Comparison of ENCODE assay signal across 8 cellular contexts in genomic region chr11:59186130-59186594, GRCh38.
DNase-seq lines count a peak whose midpoint lies in the region; ATAC-seq and TF ChIP-seq lines count a peak whose summit lies in the region.

No MANE protein-coding gene starts in this region.

- DNase-seq in AG10803 (ENCODE audit: low read depth): no peak
- DNase-seq in activated CD4-positive, CD25-positive, alpha-beta regulatory T cell treated with anti-CD3 and anti-CD28 coated beads, Interleukin-2, amount 50 U/mL, for 72 hours: peak; percentile 54
- peak in 2 of 3 donors; percentile 8 to 36 for DNase-seq in effector memory CD4-positive, alpha-beta T cell
- DNase-seq in putamen (ENCODE audit: low spot score): no peak
- DNase-seq in NCI-H510A treated with DMSO at 0.1 percent for 48 hours (lab: John Stamatoyannopoulos, UW): no peak

- H3K27me3 ChIP-seq in effector memory CD4-positive, alpha-beta T cell (replicated peaks; ENCODE audit: control insufficient read depth, insufficient read depth, low read length, poor library complexity, severe bottlenecking): no peaks in the 10 kb centered on the region
- H3K27me3 ChIP-seq in neutrophil: no peaks in the 10 kb centered on the region

- TF ChIP-seq CTCF in AG10803 (conservative IDR thresholded peaks at IDR 0.05; ENCODE audit: low read length) (peak; percentile 53), neutrophil (IDR thresholded peaks at IDR 0.05) (peak; percentile 79)

- H3K4me3 ChIP-seq in AG10803 (ENCODE audit: low read length) (no peak overlapping the region), neutrophil (ENCODE audit: low read depth in 1 of 2, low read length in 1 of 2) (no peak overlapping the region)
- H3K4me3 ChIP-seq in effector memory CD4-positive, alpha-beta T cell (ENCODE audit: insufficient read depth, low read depth, low read length, poor library complexity, severe bottlenecking): no peak overlapping the region

- H3K4me1 ChIP-seq in effector memory CD4-positive, alpha-beta T cell (ENCODE audit: control insufficient read depth, insufficient read depth, low read length, poor library complexity, severe bottlenecking): no peaks in the 10 kb centered on the region
- H3K4me1 ChIP-seq in neutrophil (ENCODE audit: control insufficient read depth in 1 of 2, insufficient read depth in 1 of 2, low read depth in 1 of 2, low read length in 1 of 2): peaks cover 0 to 6% of the 10 kb centered on the region in 2 experiments

- no peak overlapping the region for H3K27ac ChIP-seq in effector memory CD4-positive, alpha-beta T cell (ENCODE audit: insufficient read depth, low read length, poor library complexity, severe bottlenecking)
- H3K27ac ChIP-seq in neutrophil: no peak overlapping the region

- ATAC-seq in GM18520 (IDR thresholded peaks at IDR 0.05; ENCODE audit: unreplicated experiment) (peak; percentile 48), HG03521 (IDR thresholded peaks at IDR 0.05; ENCODE audit: unreplicated experiment) (peak; percentile 69)

- H3K36me3 ChIP-seq in effector memory CD4-positive, alpha-beta T cell (ENCODE audit: control insufficient read depth, insufficient read depth, low read length): no peaks in the 10 kb centered on the region
- peaks cover 74% of the 10 kb centered on the region for H3K36me3 ChIP-seq in neutrophil

- no peaks in the 10 kb centered on the region for H3K9me3 ChIP-seq in effector memory CD4-positive, alpha-beta T cell (ENCODE audit: control insufficient read depth, low read length)
- H3K9me3 ChIP-seq in neutrophil: no peaks in the 10 kb centered on the region

Comparison
In these comparisons a context has a peak if more than half of its experiments do, and no peak if none do; other contexts are left out.
1. DNase-seq: peak in activated CD4-positive, CD25-positive, alpha-beta regulatory T cell treated with anti-CD3 and anti-CD28 coated beads, Interleukin-2, amount 50 U/mL, for 72 hours (single experiment) and effector memory CD4-positive, alpha-beta T cell (2 of 3); none in AG10803 (single experiment), putamen (single experiment) and NCI-H510A treated with DMSO at 0.1 percent for 48 hours (single experiment).